In genomic region chr7:153027904-153028303, GRCh38 we compare ENCODE assay signal across 8 cellular contexts.
"Had no signal": no experiment of that assay in that cellular context is flagged by ENCODE, and none has a peak within 500 bp of the region (broad histone marks: within the 10 kb centered on the region; RNA-seq: fewer than 3 reads in every experiment).

No MANE protein-coding gene starts in this region.

- H3K27ac ChIP-seq: GM23248 had no signal

- H3K4me3 ChIP-seq: GM23248, GM23338, HAP-1 had no signal

- DNase-seq: GM23248, GOT3, H7, H9, HCEC 1CT, HFFc6 had no signal
